Comparison of ENCODE assay signal across 8 cellular contexts in genomic region chr7:89002942-89003618, GRCh38.
DNase-seq lines count a peak whose midpoint lies in the region; ATAC-seq and TF ChIP-seq lines count a peak whose summit lies in the region.

No MANE protein-coding gene starts in this region.

- H4K20me1 ChIP-seq in BLaER1 treated with 17β-estradiol and CSF1 and Interleukin-3, amounts not matched to agents 10 nM and 100 nM = no peaks in the 10 kb centered on the region

- no peaks in the 10 kb centered on the region for H3K27me3 ChIP-seq in BLaER1 treated with 17β-estradiol and CSF1 and Interleukin-3, amounts not matched to agents 10 nM and 100 nM

- H3K4me2 ChIP-seq in BLaER1 treated with 17β-estradiol and CSF1 and Interleukin-3, amounts not matched to agents 10 nM and 100 nM = peak overlapping the region; percentile 44 to 82 (median 63)

- peak overlapping the region in 7 of 11 experiments; percentile 2 to 48 (median 30); a peak in 10 of 22 replicates for H3K27ac ChIP-seq in BLaER1 treated with 17β-estradiol and CSF1 and Interleukin-3, amounts not matched to agents 10 nM and 100 nM
- H3K27ac ChIP-seq in RWPE1 = no peak overlapping the region

- H3K9ac ChIP-seq in BLaER1 treated with 17β-estradiol and CSF1 and Interleukin-3, amounts not matched to agents 10 nM and 100 nM = peak overlapping the region in 3 of 11 experiments; percentile 15 to 27 (median 20); a peak in 5 of 22 replicates

- H3K4me1 ChIP-seq in BLaER1 treated with 17β-estradiol and CSF1 and Interleukin-3, amounts not matched to agents 10 nM and 100 nM = peaks cover 4 to 16% (median 10%) of the 10 kb centered on the region in 10 experiments; a peak in 14 of 20 replicates

- H3K36me3 ChIP-seq in BLaER1 treated with 17β-estradiol and CSF1 and Interleukin-3, amounts not matched to agents 10 nM and 100 nM = no peaks in the 10 kb centered on the region

- H3K36me3 Mint-ChIP-seq in effector memory CD8-positive, alpha-beta T cell (ENCODE audit: insufficient read depth) = no peaks in the 10 kb centered on the region

- no peak for TF ChIP-seq CTCF in RWPE1 (conservative IDR thresholded peaks at IDR 0.05; ENCODE audit: low read depth)

- H3K4me3 Mint-ChIP-seq in effector memory CD8-positive, alpha-beta T cell = peak overlapping the region; percentile 65 to 67

- H3K9me3 Mint-ChIP-seq in effector memory CD8-positive, alpha-beta T cell = no peaks in the 10 kb centered on the region

- H3K4me1 Mint-ChIP-seq in effector memory CD8-positive, alpha-beta T cell (ENCODE audit: low read depth in 2 of 2) = peaks cover 5% of the 10 kb centered on the region in 2 donors

- peak; percentile 86 for ATAC-seq in GM19395 (IDR thresholded peaks at IDR 0.05; ENCODE audit: unreplicated experiment)
- ATAC-seq in HG03378 (IDR thresholded peaks at IDR 0.05; ENCODE audit: unreplicated experiment) = peak; percentile 89
- ATAC-seq in effector memory CD8-positive, alpha-beta T cell (replicated peaks) = peak; percentile 71

- no peaks in the 10 kb centered on the region for H3K9me3 ChIP-seq in BLaER1 treated with 17β-estradiol and CSF1 and Interleukin-3, amounts not matched to agents 10 nM and 100 nM (replicated peaks in 1 of 11)

- H3K27me3 Mint-ChIP-seq in effector memory CD8-positive, alpha-beta T cell = no peaks in the 10 kb centered on the region

- H3K27ac Mint-ChIP-seq in effector memory CD8-positive, alpha-beta T cell = peak overlapping the region; percentile 51 to 55

- peak overlapping the region in 7 of 10 experiments; percentile 4 to 29 (median 19); a peak in 6 of 20 replicates for H3K4me3 ChIP-seq in BLaER1 treated with 17β-estradiol and CSF1 and Interleukin-3, amounts not matched to agents 10 nM and 100 nM

- no peak for DNase-seq in effector memory CD8-positive, alpha-beta T cell
- DNase-seq in RWPE1 (ENCODE audit: low spot score) (no peak), HuH-7.5 (ENCODE audit: low spot score) (no peak), DMS53 treated with DMSO at 0.1 percent for 48 hours (lab: John Stamatoyannopoulos, UW; ENCODE audit: unreplicated experiment) (no peak), NCI-H2171 treated with DMSO at 0.1 percent for 48 hours (lab: John Stamatoyannopoulos, UW) (no peak)

- POLR2A ChIA-PET in RWPE1 (lab: Yijun Ruan, JAX; ENCODE audit: low non-redundant PET) = no interaction called here

- CTCF ChIA-PET in RWPE1 (lab: Yijun Ruan, JAX) = interaction anchor here (0.5 kb wide), 1 partner anchor 166 kb away, joined by 3 read pairs; no protein-coding TSS in a partner anchor
